18 cellular contexts compared by ENCODE assay signal in genomic region chr10:133210398-133211140, GRCh38. TPM values are rescaled to one million over a fixed set of nuclear protein-coding genes. Genes with fewer than 3 reads are reported as not detected.
DNase-seq lines count a peak whose midpoint lies in the region; ATAC-seq and TF ChIP-seq lines count a peak whose summit lies in the region.
"Had no signal": no experiment of that assay in that cellular context is flagged by ENCODE, and none has a peak within 500 bp of the region (broad histone marks: within the 10 kb centered on the region; RNA-seq: fewer than 3 reads in every experiment).

No MANE protein-coding gene starts in this region.

- H3K36me3 Mint-ChIP-seq in activated CD4-positive, alpha-beta memory T cell treated with anti-CD3 and anti-CD28 coated beads, Interleukin-2, amount 10 ng/mL, durations not matched to agents 7 days and 5 days (ENCODE audit: low read depth): no peaks in the 10 kb centered on the region
- no peaks in the 10 kb centered on the region for H3K36me3 Mint-ChIP-seq in activated CD4-positive, alpha-beta memory T cell treated with anti-CD3 and anti-CD28 coated beads for 36 hours
- no peaks in the 10 kb centered on the region for H3K36me3 Mint-ChIP-seq in activated naive CD8-positive, alpha-beta T cell treated with anti-CD3 and anti-CD28 coated beads, Interleukin-2, amount 10 ng/mL, durations not matched to agents 7 days and 5 days
- no peaks in the 10 kb centered on the region for H3K36me3 Mint-ChIP-seq in activated naive CD8-positive, alpha-beta T cell treated with anti-CD3 and anti-CD28 coated beads, Interleukin-2, amount 50 U/mL, for 24 hours (ENCODE audit: low read depth)
- no peaks in the 10 kb centered on the region for H3K36me3 Mint-ChIP-seq in chondrocyte (ENCODE audit: low read depth)
- H3K36me3 Mint-ChIP-seq: CD4-positive, alpha-beta memory T cell had no signal

- no peaks in the 10 kb centered on the region for H3K9me3 Mint-ChIP-seq in activated CD4-positive, alpha-beta memory T cell treated with anti-CD3 and anti-CD28 coated beads, Interleukin-2, amount 10 ng/mL, durations not matched to agents 7 days and 5 days
- H3K9me3 Mint-ChIP-seq in activated CD4-positive, alpha-beta memory T cell treated with anti-CD3 and anti-CD28 coated beads for 36 hours: no peaks in the 10 kb centered on the region
- H3K9me3 Mint-ChIP-seq in activated naive CD8-positive, alpha-beta T cell treated with anti-CD3 and anti-CD28 coated beads, Interleukin-2, amount 10 ng/mL, durations not matched to agents 7 days and 5 days: no peaks in the 10 kb centered on the region
- no peaks in the 10 kb centered on the region for H3K9me3 Mint-ChIP-seq in activated naive CD8-positive, alpha-beta T cell treated with anti-CD3 and anti-CD28 coated beads, Interleukin-2, amount 50 U/mL, for 24 hours
- no peaks in the 10 kb centered on the region for H3K9me3 Mint-ChIP-seq in chondrocyte (ENCODE audit: low read depth)
- H3K9me3 Mint-ChIP-seq: CD4-positive, alpha-beta memory T cell had no signal

- H3K27ac Mint-ChIP-seq in activated CD4-positive, alpha-beta memory T cell treated with anti-CD3 and anti-CD28 coated beads, Interleukin-2, amount 10 ng/mL, durations not matched to agents 7 days and 5 days: no peak overlapping the region
- H3K27ac Mint-ChIP-seq in activated CD4-positive, alpha-beta memory T cell treated with anti-CD3 and anti-CD28 coated beads for 36 hours: no peak overlapping the region
- H3K27ac Mint-ChIP-seq in activated naive CD8-positive, alpha-beta T cell treated with anti-CD3 and anti-CD28 coated beads, Interleukin-2, amount 10 ng/mL, durations not matched to agents 7 days and 5 days: peak overlapping the region; percentile 61
- no peak overlapping the region for H3K27ac Mint-ChIP-seq in activated naive CD8-positive, alpha-beta T cell treated with anti-CD3 and anti-CD28 coated beads, Interleukin-2, amount 50 U/mL, for 24 hours
- H3K27ac Mint-ChIP-seq in chondrocyte (ENCODE audit: unreplicated experiment): no peak overlapping the region
- H3K27ac Mint-ChIP-seq: CD4-positive, alpha-beta memory T cell had no signal

- POLR2A ChIA-PET in activated CD4-positive, alpha-beta memory T cell treated with anti-CD3 and anti-CD28 coated beads, Interleukin-2, amount 10 ng/mL, durations not matched to agents 7 days and 5 days (lab: Charles Lee): no interaction called here
- POLR2A ChIA-PET in activated CD4-positive, alpha-beta memory T cell treated with anti-CD3 and anti-CD28 coated beads for 36 hours (lab: Charles Lee): no interaction called here
- POLR2A ChIA-PET in activated naive CD8-positive, alpha-beta T cell treated with anti-CD3 and anti-CD28 coated beads, Interleukin-2, amount 10 ng/mL, durations not matched to agents 7 days and 5 days (lab: Charles Lee): no interaction called here

- CTCF ChIA-PET in activated CD4-positive, alpha-beta memory T cell treated with anti-CD3 and anti-CD28 coated beads, Interleukin-2, amount 10 ng/mL, durations not matched to agents 7 days and 5 days (lab: Charles Lee): no interaction called here
- CTCF ChIA-PET in activated CD4-positive, alpha-beta memory T cell treated with anti-CD3 and anti-CD28 coated beads for 36 hours (lab: Charles Lee): no interaction called here

- peak overlapping the region in 6 of 11 experiments; percentile 16 to 45 (median 28); a peak in 6 of 22 replicates for H3K4me2 ChIP-seq in BLaER1 treated with 17β-estradiol and CSF1 and Interleukin-3, amounts not matched to agents 10 nM and 100 nM

- H3K9me3 ChIP-seq in BLaER1 treated with 17β-estradiol and CSF1 and Interleukin-3, amounts not matched to agents 10 nM and 100 nM (replicated peaks in 1 of 11): no peaks in the 10 kb centered on the region

- no peak for TF ChIP-seq CTCF in chondrocyte (IDR thresholded peaks at IDR 0.05)

- H3K4me1 Mint-ChIP-seq in activated CD4-positive, alpha-beta memory T cell treated with anti-CD3 and anti-CD28 coated beads, Interleukin-2, amount 10 ng/mL, durations not matched to agents 7 days and 5 days: peaks cover 12% of the 10 kb centered on the region
- peaks cover 4% of the 10 kb centered on the region for H3K4me1 Mint-ChIP-seq in activated CD4-positive, alpha-beta memory T cell treated with anti-CD3 and anti-CD28 coated beads for 36 hours (ENCODE audit: low read depth)
- H3K4me1 Mint-ChIP-seq in activated naive CD8-positive, alpha-beta T cell treated with anti-CD3 and anti-CD28 coated beads, Interleukin-2, amount 10 ng/mL, durations not matched to agents 7 days and 5 days: peaks cover 2% of the 10 kb centered on the region
- no peaks in the 10 kb centered on the region for H3K4me1 Mint-ChIP-seq in activated naive CD8-positive, alpha-beta T cell treated with anti-CD3 and anti-CD28 coated beads, Interleukin-2, amount 50 U/mL, for 24 hours
- H3K4me1 Mint-ChIP-seq in chondrocyte (ENCODE audit: low read depth): no peaks in the 10 kb centered on the region

- H3K27me3 Mint-ChIP-seq in activated CD4-positive, alpha-beta memory T cell treated with anti-CD3 and anti-CD28 coated beads, Interleukin-2, amount 10 ng/mL, durations not matched to agents 7 days and 5 days: no peaks in the 10 kb centered on the region
- H3K27me3 Mint-ChIP-seq in activated CD4-positive, alpha-beta memory T cell treated with anti-CD3 and anti-CD28 coated beads for 36 hours: no peaks in the 10 kb centered on the region
- no peaks in the 10 kb centered on the region for H3K27me3 Mint-ChIP-seq in activated naive CD8-positive, alpha-beta T cell treated with anti-CD3 and anti-CD28 coated beads, Interleukin-2, amount 10 ng/mL, durations not matched to agents 7 days and 5 days
- no peaks in the 10 kb centered on the region for H3K27me3 Mint-ChIP-seq in activated naive CD8-positive, alpha-beta T cell treated with anti-CD3 and anti-CD28 coated beads, Interleukin-2, amount 50 U/mL, for 24 hours
- peaks cover 6% of the 10 kb centered on the region for H3K27me3 Mint-ChIP-seq in chondrocyte (ENCODE audit: low read depth)
- H3K27me3 Mint-ChIP-seq: CD4-positive, alpha-beta memory T cell had no signal

- no peak overlapping the region for H3K9ac ChIP-seq in BLaER1 treated with 17β-estradiol and CSF1 and Interleukin-3, amounts not matched to agents 10 nM and 100 nM
- H3K9ac ChIP-seq: GM23248 had no signal

- H3K36me3 ChIP-seq in BLaER1 treated with 17β-estradiol and CSF1 and Interleukin-3, amounts not matched to agents 10 nM and 100 nM: no peaks in the 10 kb centered on the region

- intact Hi-C loops in activated CD4-positive, alpha-beta memory T cell treated with anti-CD3 and anti-CD28 coated beads for 36 hours (cut with micrococcal nuclease): no loop called here

- no peak overlapping the region for H3K4me3 ChIP-seq in BLaER1 treated with 17β-estradiol and CSF1 and Interleukin-3, amounts not matched to agents 10 nM and 100 nM
- H3K4me3 ChIP-seq: GM12878, GM23248 had no signal

- H4K20me1 ChIP-seq in BLaER1 treated with 17β-estradiol and CSF1 and Interleukin-3, amounts not matched to agents 10 nM and 100 nM: peaks cover 0 to 48% (median 0%) of the 10 kb centered on the region in 11 experiments; a peak in 7 of 22 replicates

- DNase-seq in activated CD4-positive, alpha-beta memory T cell treated with anti-CD3 and anti-CD28 coated beads, Interleukin-2, amount 10 ng/mL, durations not matched to agents 7 days and 5 days: peak; percentile 45
- no peak for DNase-seq in activated CD4-positive, alpha-beta memory T cell treated with anti-CD3 and anti-CD28 coated beads for 36 hours
- no peak for DNase-seq in activated naive CD8-positive, alpha-beta T cell treated with anti-CD3 and anti-CD28 coated beads, Interleukin-2, amount 10 ng/mL, durations not matched to agents 7 days and 5 days
- DNase-seq in activated naive CD8-positive, alpha-beta T cell treated with anti-CD3 and anti-CD28 coated beads, Interleukin-2, amount 50 U/mL, for 24 hours: no peak
- DNase-seq in chondrocyte (ENCODE audit: low spot score) (peak; percentile 77), NCI-H146 treated with DMSO at 0.1 percent for 48 hours (lab: John Stamatoyannopoulos, UW; ENCODE audit: unreplicated experiment) (no peak), putamen (ENCODE audit: low spot score) (no peak)
- DNase-seq: ACHN, DMS79, GM23248, H7 had no signal

- H3K27ac ChIP-seq in BLaER1 treated with 17β-estradiol and CSF1 and Interleukin-3, amounts not matched to agents 10 nM and 100 nM: no peak overlapping the region
- H3K27ac ChIP-seq: C4-2B, GM23248 had no signal

- ATAC-seq in activated naive CD8-positive, alpha-beta T cell treated with anti-CD3 and anti-CD28 coated beads, Interleukin-2, amount 10 ng/mL, durations not matched to agents 7 days and 5 days (ENCODE audit: low read depth): peak; percentile 39
- ATAC-seq in activated naive CD8-positive, alpha-beta T cell treated with anti-CD3 and anti-CD28 coated beads, Interleukin-2, amount 50 U/mL, for 24 hours: no peak
- ATAC-seq: GM12878 had no signal

- no peak overlapping the region for H3K4me3 Mint-ChIP-seq in activated CD4-positive, alpha-beta memory T cell treated with anti-CD3 and anti-CD28 coated beads, Interleukin-2, amount 10 ng/mL, durations not matched to agents 7 days and 5 days
- no peak overlapping the region for H3K4me3 Mint-ChIP-seq in activated CD4-positive, alpha-beta memory T cell treated with anti-CD3 and anti-CD28 coated beads for 36 hours
- H3K4me3 Mint-ChIP-seq in activated naive CD8-positive, alpha-beta T cell treated with anti-CD3 and anti-CD28 coated beads, Interleukin-2, amount 10 ng/mL, durations not matched to agents 7 days and 5 days: peak overlapping the region; percentile 59
- no peak overlapping the region for H3K4me3 Mint-ChIP-seq in activated naive CD8-positive, alpha-beta T cell treated with anti-CD3 and anti-CD28 coated beads, Interleukin-2, amount 50 U/mL, for 24 hours
- no peak overlapping the region for H3K4me3 Mint-ChIP-seq in chondrocyte (ENCODE audit: unreplicated experiment)
- H3K4me3 Mint-ChIP-seq: CD4-positive, alpha-beta memory T cell had no signal

- peaks cover 0 to 22% (median 0%) of the 10 kb centered on the region in 11 experiments; a peak in 7 of 22 replicates for H3K27me3 ChIP-seq in BLaER1 treated with 17β-estradiol and CSF1 and Interleukin-3, amounts not matched to agents 10 nM and 100 nM

- H3K4me1 ChIP-seq in BLaER1 treated with 17β-estradiol and CSF1 and Interleukin-3, amounts not matched to agents 10 nM and 100 nM: peaks cover 0 to 38% (median 22%) of the 10 kb centered on the region in 10 experiments; a peak in 16 of 20 replicates

RNA-seq across cellular contexts. Expression of gene UTF1, which starts 19.4 kb away (rescaled TPM):
- not detected for total RNA-seq in activated CD4-positive, alpha-beta memory T cell treated with anti-CD3 and anti-CD28 coated beads, Interleukin-2, amount 10 ng/mL, durations not matched to agents 7 days and 5 days
- total RNA-seq in activated CD4-positive, alpha-beta memory T cell treated with anti-CD3 and anti-CD28 coated beads for 36 hours: not detected
- total RNA-seq in activated naive CD8-positive, alpha-beta T cell treated with anti-CD3 and anti-CD28 coated beads, Interleukin-2, amount 10 ng/mL, durations not matched to agents 7 days and 5 days: not detected
- not detected in 3 replicates for total RNA-seq in chondrocyte
- total RNA-seq: A172; CD4-positive, alpha-beta memory T cell; G401; GM12878; GM23248; HT1080 had no signal

RNA-seq across cellular contexts. Expression of gene VENTX, which starts 27.1 kb away (rescaled TPM):
- not detected for total RNA-seq in activated CD4-positive, alpha-beta memory T cell treated with anti-CD3 and anti-CD28 coated beads, Interleukin-2, amount 10 ng/mL, durations not matched to agents 7 days and 5 days
- total RNA-seq in activated CD4-positive, alpha-beta memory T cell treated with anti-CD3 and anti-CD28 coated beads for 36 hours: under 1 TPM; 0.07 to 0.12 TPM
- total RNA-seq in activated naive CD8-positive, alpha-beta T cell treated with anti-CD3 and anti-CD28 coated beads, Interleukin-2, amount 10 ng/mL, durations not matched to agents 7 days and 5 days: under 1 TPM in 1 of 2 experiments, not detected in 1; 0.11 TPM
- not detected in 3 replicates for total RNA-seq in chondrocyte
- total RNA-seq: A172; CD4-positive, alpha-beta memory T cell; G401; GM12878; GM23248 had no signal

RNA-seq across cellular contexts. Expression of gene KNDC1, which starts 50.5 kb away (rescaled TPM):
- total RNA-seq in activated CD4-positive, alpha-beta memory T cell treated with anti-CD3 and anti-CD28 coated beads, Interleukin-2, amount 10 ng/mL, durations not matched to agents 7 days and 5 days: 1 to 10 TPM in 1 of 2 experiments, under 1 TPM in 1; 0.55 to 1.2 TPM
- total RNA-seq in activated CD4-positive, alpha-beta memory T cell treated with anti-CD3 and anti-CD28 coated beads for 36 hours: under 1 TPM; 0.17 to 0.70 TPM
- under 1 TPM; 0.36 to 0.40 TPM for total RNA-seq in activated naive CD8-positive, alpha-beta T cell treated with anti-CD3 and anti-CD28 coated beads, Interleukin-2, amount 10 ng/mL, durations not matched to agents 7 days and 5 days
- 0.24 to 0.72 TPM (median 0.55 TPM) in 3 replicates for total RNA-seq in chondrocyte
- total RNA-seq: HT1080 had no signal

Comparison
In these comparisons a context has a peak if more than half of its experiments do, and no peak if none do; other contexts are left out.
1. DNase-seq: peak in activated CD4-positive, alpha-beta memory T cell treated with anti-CD3 and anti-CD28 coated beads, Interleukin-2, amount 10 ng/mL, durations not matched to agents 7 days and 5 days (single experiment) and chondrocyte (single experiment); none in activated CD4-positive, alpha-beta memory T cell treated with anti-CD3 and anti-CD28 coated beads for 36 hours (single experiment), activated naive CD8-positive, alpha-beta T cell treated with anti-CD3 and anti-CD28 coated beads, Interleukin-2, amount 10 ng/mL, durations not matched to agents 7 days and 5 days (single experiment), activated naive CD8-positive, alpha-beta T cell treated with anti-CD3 and anti-CD28 coated beads, Interleukin-2, amount 50 U/mL, for 24 hours (single experiment), NCI-H146 treated with DMSO at 0.1 percent for 48 hours (single experiment) and putamen (single experiment).